9 cellular contexts compared by ENCODE assay signal in the genomic region with DNA sequence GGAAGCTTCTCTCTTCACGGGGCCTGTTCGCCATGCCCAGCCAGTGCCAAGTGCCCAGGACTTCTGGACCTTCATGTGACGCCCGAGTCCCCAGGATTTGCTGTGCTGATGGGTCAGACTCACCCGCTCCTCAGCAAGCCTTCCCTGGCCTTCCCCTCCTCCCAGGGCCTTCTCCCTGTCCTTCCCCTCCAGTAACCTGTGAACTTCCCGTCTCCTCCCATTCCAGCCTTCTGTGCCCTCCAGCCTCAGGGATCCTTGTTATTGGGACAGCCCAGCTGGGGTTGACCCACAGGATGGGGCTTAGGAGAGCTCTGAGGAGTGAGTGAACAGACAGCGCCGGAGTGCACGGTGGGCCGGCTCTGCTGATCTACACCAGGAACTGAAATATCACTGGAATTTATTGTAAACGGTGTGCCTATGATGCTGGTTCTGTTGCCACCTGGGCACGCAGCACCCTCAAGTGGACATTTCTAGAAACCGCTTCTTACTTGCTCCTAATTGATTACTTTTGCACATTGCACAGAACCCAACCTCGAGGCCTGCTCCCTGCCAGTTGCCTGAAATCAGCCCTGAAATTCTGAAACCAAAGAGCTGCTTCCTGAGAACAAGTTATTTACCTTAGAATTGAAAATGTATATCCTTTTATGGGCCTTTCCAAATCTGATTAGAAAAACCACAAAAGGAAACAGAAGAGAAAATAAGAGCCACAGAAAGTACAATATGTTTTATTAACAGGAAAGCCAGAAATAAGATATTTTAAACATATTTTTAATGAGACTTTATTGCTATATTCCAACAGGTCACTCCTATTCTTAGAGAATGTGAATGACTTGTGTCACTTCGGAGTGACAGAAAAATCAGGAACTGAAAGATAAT. TPM values are rescaled to one million over a fixed set of nuclear protein-coding genes. Genes with fewer than 3 reads are reported as not detected.
DNase-seq lines count a peak whose midpoint lies in the region; ATAC-seq, FAIRE-seq and TF ChIP-seq lines count a peak whose summit lies in the region.
"Had no signal": no experiment of that assay in that cellular context is flagged by ENCODE, and none has a peak within 500 bp of the region (broad histone marks: within the 10 kb centered on the region; RNA-seq: fewer than 3 reads in every experiment).

No MANE protein-coding gene starts in this region.

- H3K4me1 ChIP-seq in HepG2 (ENCODE audit: insufficient read depth, low read length): peaks cover 84% of the 10 kb centered on the region
- peaks cover 0 to 82% (median 49%) of the 10 kb centered on the region in 4 donors for H3K4me1 ChIP-seq in tibial nerve

- H2AFZ ChIP-seq in HepG2 (ENCODE audit: low read length): no peak overlapping the region

- peak overlapping the region in 1 of 4 donors; percentile 30 for H3K4me3 Mint-ChIP-seq in IgD-negative memory B cell
- H3K4me3 Mint-ChIP-seq in brain: no peak overlapping the region

- H3K4me2 ChIP-seq in HepG2 (ENCODE audit: low read depth, low read length): no peak overlapping the region; the same call in 1 of the 2 replicates

- H3K36me3 Mint-ChIP-seq in IgD-negative memory B cell (no peaks in the 10 kb centered on the region), brain (no peaks in the 10 kb centered on the region)

- TF ChIP-seq EP300 in HepG2 (IDR thresholded peaks at IDR 0.05; ENCODE audit: low read depth in 2 of 2, low read length in 2 of 2): no peak
- no peak for TF ChIP-seq EP300 in HepG2 (CRISPR knock-in tag; IDR thresholded peaks at IDR 0.05; ENCODE audit: borderline replicate concordance)
- peak in 1 of 2 donors; percentile 4 for TF ChIP-seq EP300 in tibial nerve (IDR thresholded peaks at IDR 0.05)

- peaks cover 0 to 4% of the 10 kb centered on the region in 2 experiments; a peak in 1 of 5 replicates for H3K27me3 ChIP-seq in HepG2 (ENCODE audit: control insufficient read depth in 1 of 2, insufficient read depth in 2 of 2, low read length in 2 of 2)
- H3K27me3 ChIP-seq in tibial nerve: no peaks in the 10 kb centered on the region

- H3K27me3 Mint-ChIP-seq in IgD-negative memory B cell (peaks cover 10% of the 10 kb centered on the region), brain (no peaks in the 10 kb centered on the region)

- WGBS in HepG2 (ENCODE audit: low lambda C conversion rate): 43% methylated on average over 15 of the region's 15 CpGs
- WGBS in tibial nerve, 2 donors: 60 to 63% methylated on average over 15 of the region's 15 CpGs

- TF ChIP-seq CTCF in brain (conservative IDR thresholded peaks at IDR 0.05) (peak; percentile 34 to 39), HepG2 (CRISPR knock-in tag; IDR thresholded peaks at IDR 0.05) (peak; percentile 74), tibial nerve (IDR thresholded peaks at IDR 0.05) (peak; percentile 32 to 58 (median 40))

- H3K9me3 ChIP-seq in HepG2 (ENCODE audit: low read length) (no peaks in the 10 kb centered on the region), tibial nerve (no peaks in the 10 kb centered on the region)

- FAIRE-seq in HepG2 (lab: Jason Lieb, UNC): no peak
- FAIRE-seq: TTC549 had no signal

- H4K20me1 ChIP-seq in HepG2 (ENCODE audit: insufficient read depth, low read length): no peaks in the 10 kb centered on the region

- H3K9me3 Mint-ChIP-seq in IgD-negative memory B cell (no peaks in the 10 kb centered on the region), brain (no peaks in the 10 kb centered on the region)

- peaks cover 5 to 7% (median 6%) of the 10 kb centered on the region in 3 donors for H3K4me1 Mint-ChIP-seq in IgD-negative memory B cell
- peaks cover 41% of the 10 kb centered on the region for H3K4me1 Mint-ChIP-seq in brain

- no peak for TF ChIP-seq POLR2A in HepG2 (IDR thresholded peaks at IDR 0.05; ENCODE audit: insufficient read depth in 1 of 2, low read depth in 2 of 2, low read length in 2 of 2)
- no peak for TF ChIP-seq POLR2A in tibial nerve (IDR thresholded peaks at IDR 0.05)

- CTCF ChIA-PET in HepG2 (lab: Yijun Ruan, JAX; ENCODE audit: low intra/inter-chr PET ratio, low total read pairs): interaction anchor here (1.5 kb wide), 1 partner anchor 9 kb away, joined by 3 read pairs; no protein-coding TSS in a partner anchor

- peak; percentile 60 for TF ChIP-seq RAD21 in HepG2 (CRISPR knock-in tag; IDR thresholded peaks at IDR 0.05)

- H3K27ac ChIP-seq in HepG2 (ENCODE audit: extremely low read length, insufficient read depth, low read length) (no peak overlapping the region), tibial nerve (peak overlapping the region; percentile 49 to 97 (median 94))

- H3K36me3 ChIP-seq in HepG2 (replicated peaks in 1 of 2; ENCODE audit: control insufficient read depth in 1 of 2, insufficient read depth in 2 of 2, low read length in 2 of 2) (no peaks in the 10 kb centered on the region), tibial nerve (no peaks in the 10 kb centered on the region)

- H3K27ac Mint-ChIP-seq in IgD-negative memory B cell: peak overlapping the region in 2 of 3 donors; percentile 29 to 54
- peak overlapping the region; percentile 52 to 98 (median 83) for H3K27ac Mint-ChIP-seq in brain

- POLR2A ChIA-PET in HepG2 (lab: Yijun Ruan, JAX): no interaction called here

- DNase-seq in D341Med (ENCODE audit: low spot score): peak; percentile 64
- peak; percentile 37 for DNase-seq in SK-N-DZ (ENCODE audit: low spot score)
- DNase-seq in HepG2 (ENCODE audit: low spot score): peak; percentile 58
- peak in 1 of 2 donors; percentile 46 for DNase-seq in tibial nerve (ENCODE audit: low spot score in 2 of 2)
- DNase-seq in head of caudate nucleus: no peak

- no peaks in the 10 kb centered on the region for H3K79me2 ChIP-seq in HepG2 (ENCODE audit: insufficient read depth, low read length)

- no peak overlapping the region for H3K9ac ChIP-seq in HepG2 (ENCODE audit: insufficient read depth, low read depth, low read length)

- no peak overlapping the region for H3K4me3 ChIP-seq in HepG2 (replicated peaks in 1 of 3; ENCODE audit: insufficient read depth in 1 of 3, low read depth in 2 of 3, low read length in 3 of 3)
- peak overlapping the region in 1 of 4 donors; percentile 29 for H3K4me3 ChIP-seq in tibial nerve

- BruUV-seq in HepG2 (replicated peaks; lab: Mats Ljungman, UMichigan): no TSS peak

- in situ Hi-C loops in HepG2 (cut with HindIII; ENCODE audit: extremely low pct_ligation_motif_present, low pct_unique_long_range_greater_than_20kb): no loop called here

- intact Hi-C loops in HepG2 (cut with micrococcal nuclease; ENCODE audit: unreplicated experiment): no loop called here
- intact Hi-C loops in head of caudate nucleus (cut with DNase I): no loop called here

- no peak for ATAC-seq in HepG2
- no peak for ATAC-seq in GM19395 (IDR thresholded peaks at IDR 0.05; ENCODE audit: unreplicated experiment)

RNA-seq across cellular contexts. Expression of gene SPAAR, which starts 1.6 kb away (rescaled TPM):
- polyA plus RNA-seq in IgD-negative memory B cell (not detected), brain (ENCODE audit: insufficient read depth, low read depth, low replicate concordance) (2.0 TPM), HepG2 (2011; rRNA removed) (not detected in 2 replicates)
- not detected in 2 replicates for polyA plus RNA-seq in SK-N-DZ (2014; cell fraction: cytosol; rRNA removed)
- not detected in 2 replicates for polyA plus RNA-seq in SK-N-DZ (2014; cell fraction: nucleus; rRNA removed)
- total RNA-seq in HepG2 (2016; rRNA removed; fragmentation: Illumina TruSeq; extraction: Trizol) (0.07 TPM in 1 of 2 replicates, not detected in the other), tibial nerve (10 to 100 TPM in 1 of 4 donors, 1 to 10 TPM in 3; 5.1 to 12.2 (median 7.7) TPM)
- total RNA-seq in HepG2 (2016; cell fraction: cytosol; rRNA removed; fragmentation: Illumina TruSeq; extraction: Trizol; ENCODE audit: low read depth): not detected in 2 replicates
- not detected in 2 replicates for total RNA-seq in HepG2 (2016; cell fraction: insoluble cytoplasmic fraction; rRNA removed; fragmentation: Illumina TruSeq; extraction: Trizol)
- total RNA-seq in HepG2 (2016; cell fraction: membrane; rRNA removed; fragmentation: Illumina TruSeq; extraction: Trizol): not detected in 2 replicates
- not detected in 2 replicates for total RNA-seq in HepG2 (2016; cell fraction: nucleus; rRNA removed; fragmentation: Illumina TruSeq; extraction: Trizol)
- not detected in 2 replicates for polyA plus RNA-seq in HepG2 (2011; cell fraction: cytosol; rRNA removed)
- polyA plus RNA-seq in HepG2 (2011; cell fraction: nucleus; rRNA removed): not detected in 2 replicates
- polyA plus RNA-seq in HepG2 (2012): not detected in 2 replicates
- not detected in 2 replicates for polyA plus RNA-seq in HepG2 (2016; cell fraction: cytosol; fragmentation: Illumina TruSeq; extraction: Trizol; ENCODE audit: low read depth)
- not detected in 2 replicates for polyA plus RNA-seq in HepG2 (2016; cell fraction: insoluble cytoplasmic fraction; fragmentation: Illumina TruSeq; extraction: Trizol; ENCODE audit: low read depth)
- polyA plus RNA-seq in HepG2 (2016; cell fraction: membrane; fragmentation: Illumina TruSeq; extraction: Trizol; ENCODE audit: low read depth): not detected in 2 replicates
- polyA plus RNA-seq in HepG2 (2016; cell fraction: nucleus; fragmentation: Illumina TruSeq; extraction: Trizol; ENCODE audit: insufficient read depth, low read depth): not detected in 2 replicates
- 0.21 TPM in 1 of 2 replicates, not detected in the other for polyA minus RNA-seq in HepG2 (2011; rRNA and poly(A)+ RNA removed; ENCODE audit: low replicate concordance)
- not detected in 2 replicates for polyA minus RNA-seq in HepG2 (2011; cell fraction: cytosol; rRNA and poly(A)+ RNA removed)
- not detected in 2 replicates for polyA minus RNA-seq in HepG2 (2011; cell fraction: nucleus; rRNA and poly(A)+ RNA removed)

RNA-seq across cellular contexts. Expression of gene HRCT1, which starts 4.8 kb away (rescaled TPM):
- not detected for polyA plus RNA-seq in IgD-negative memory B cell
- not detected in 2 replicates for polyA plus RNA-seq in SK-N-DZ (2014; cell fraction: cytosol; rRNA removed)
- polyA plus RNA-seq in SK-N-DZ (2014; cell fraction: nucleus; rRNA removed): not detected in 2 replicates
- 4.0 TPM for polyA plus RNA-seq in brain (ENCODE audit: insufficient read depth, low read depth, low replicate concordance)
- total RNA-seq in HepG2 (2016; rRNA removed; fragmentation: Illumina TruSeq; extraction: Trizol): not detected in 2 replicates
- not detected in 2 replicates for total RNA-seq in HepG2 (2016; cell fraction: cytosol; rRNA removed; fragmentation: Illumina TruSeq; extraction: Trizol; ENCODE audit: low read depth)
- not detected in 2 replicates for total RNA-seq in HepG2 (2016; cell fraction: insoluble cytoplasmic fraction; rRNA removed; fragmentation: Illumina TruSeq; extraction: Trizol)
- total RNA-seq in HepG2 (2016; cell fraction: membrane; rRNA removed; fragmentation: Illumina TruSeq; extraction: Trizol): 0.21 TPM in 1 of 2 replicates, not detected in the other
- 0.41 and 0.43 TPM in 2 replicates for total RNA-seq in HepG2 (2016; cell fraction: nucleus; rRNA removed; fragmentation: Illumina TruSeq; extraction: Trizol)
- polyA plus RNA-seq in HepG2 (2011; rRNA removed): 0.13 and 0.44 TPM in 2 replicates
- polyA plus RNA-seq in HepG2 (2011; cell fraction: cytosol; rRNA removed): 0.23 TPM in 1 of 2 replicates, not detected in the other
- 0.21 TPM in 1 of 2 replicates, not detected in the other for polyA plus RNA-seq in HepG2 (2011; cell fraction: nucleus; rRNA removed)
- 0.35 TPM in 1 of 2 replicates, not detected in the other for polyA plus RNA-seq in HepG2 (2012)
- 0.26 and 0.28 TPM in 2 replicates for polyA plus RNA-seq in HepG2 (2016; cell fraction: cytosol; fragmentation: Illumina TruSeq; extraction: Trizol; ENCODE audit: low read depth)
- polyA plus RNA-seq in HepG2 (2016; cell fraction: insoluble cytoplasmic fraction; fragmentation: Illumina TruSeq; extraction: Trizol; ENCODE audit: low read depth): 0.35 and 0.46 TPM in 2 replicates
- 0.41 and 0.42 TPM in 2 replicates for polyA plus RNA-seq in HepG2 (2016; cell fraction: membrane; fragmentation: Illumina TruSeq; extraction: Trizol; ENCODE audit: low read depth)
- 0.53 TPM in 1 of 2 replicates, not detected in the other for polyA plus RNA-seq in HepG2 (2016; cell fraction: nucleus; fragmentation: Illumina TruSeq; extraction: Trizol; ENCODE audit: insufficient read depth, low read depth)
- 0.44 TPM in 1 of 2 replicates, not detected in the other for polyA minus RNA-seq in HepG2 (2011; rRNA and poly(A)+ RNA removed; ENCODE audit: low replicate concordance)
- polyA minus RNA-seq in HepG2 (2011; cell fraction: cytosol; rRNA and poly(A)+ RNA removed): not detected in 2 replicates
- polyA minus RNA-seq in HepG2 (2011; cell fraction: nucleus; rRNA and poly(A)+ RNA removed): not detected in 2 replicates
- 10 to 100 TPM in 3 of 4 donors, 1 to 10 TPM in 1; 7.2 to 15.5 (median 12.0) TPM for total RNA-seq in tibial nerve

RNA-seq across cellular contexts. Expression of gene OR13J1, which starts 40.6 kb away (rescaled TPM):
- polyA plus RNA-seq in IgD-negative memory B cell: not detected
- not detected in 2 replicates for polyA plus RNA-seq in SK-N-DZ (2014; cell fraction: cytosol; rRNA removed)
- polyA plus RNA-seq in SK-N-DZ (2014; cell fraction: nucleus; rRNA removed): not detected in 2 replicates
- not detected for polyA plus RNA-seq in brain (ENCODE audit: insufficient read depth, low read depth, low replicate concordance)
- not detected in 2 replicates for total RNA-seq in HepG2 (2016; rRNA removed; fragmentation: Illumina TruSeq; extraction: Trizol)
- total RNA-seq in HepG2 (2016; cell fraction: cytosol; rRNA removed; fragmentation: Illumina TruSeq; extraction: Trizol; ENCODE audit: low read depth): not detected in 2 replicates
- not detected in 2 replicates for total RNA-seq in HepG2 (2016; cell fraction: insoluble cytoplasmic fraction; rRNA removed; fragmentation: Illumina TruSeq; extraction: Trizol)
- total RNA-seq in HepG2 (2016; cell fraction: membrane; rRNA removed; fragmentation: Illumina TruSeq; extraction: Trizol): not detected in 2 replicates
- total RNA-seq in HepG2 (2016; cell fraction: nucleus; rRNA removed; fragmentation: Illumina TruSeq; extraction: Trizol): not detected in 2 replicates
- not detected in 2 replicates for polyA plus RNA-seq in HepG2 (2011; rRNA removed)
- polyA plus RNA-seq in HepG2 (2011; cell fraction: cytosol; rRNA removed): not detected in 2 replicates
- not detected in 2 replicates for polyA plus RNA-seq in HepG2 (2011; cell fraction: nucleus; rRNA removed)
- not detected in 2 replicates for polyA plus RNA-seq in HepG2 (2012)
- not detected in 2 replicates for polyA plus RNA-seq in HepG2 (2016; cell fraction: cytosol; fragmentation: Illumina TruSeq; extraction: Trizol; ENCODE audit: low read depth)
- polyA plus RNA-seq in HepG2 (2016; cell fraction: insoluble cytoplasmic fraction; fragmentation: Illumina TruSeq; extraction: Trizol; ENCODE audit: low read depth): not detected in 2 replicates
- not detected in 2 replicates for polyA plus RNA-seq in HepG2 (2016; cell fraction: membrane; fragmentation: Illumina TruSeq; extraction: Trizol; ENCODE audit: low read depth)
- polyA plus RNA-seq in HepG2 (2016; cell fraction: nucleus; fragmentation: Illumina TruSeq; extraction: Trizol; ENCODE audit: insufficient read depth, low read depth): not detected in 2 replicates
- polyA minus RNA-seq in HepG2 (2011; rRNA and poly(A)+ RNA removed; ENCODE audit: low replicate concordance): not detected in 2 replicates
- polyA minus RNA-seq in HepG2 (2011; cell fraction: cytosol; rRNA and poly(A)+ RNA removed): not detected in 2 replicates
- polyA minus RNA-seq in HepG2 (2011; cell fraction: nucleus; rRNA and poly(A)+ RNA removed): not detected in 2 replicates
- not detected for total RNA-seq in tibial nerve

RNA-seq across cellular contexts. Expression of gene OR2S2, which starts 47.1 kb away (rescaled TPM):
- polyA plus RNA-seq in IgD-negative memory B cell: not detected
- not detected in 2 replicates for polyA plus RNA-seq in SK-N-DZ (2014; cell fraction: cytosol; rRNA removed)
- not detected in 2 replicates for polyA plus RNA-seq in SK-N-DZ (2014; cell fraction: nucleus; rRNA removed)
- not detected for polyA plus RNA-seq in brain (ENCODE audit: insufficient read depth, low read depth, low replicate concordance)
- total RNA-seq in HepG2 (2016; rRNA removed; fragmentation: Illumina TruSeq; extraction: Trizol): not detected in 2 replicates
- not detected in 2 replicates for total RNA-seq in HepG2 (2016; cell fraction: cytosol; rRNA removed; fragmentation: Illumina TruSeq; extraction: Trizol; ENCODE audit: low read depth)
- not detected in 2 replicates for total RNA-seq in HepG2 (2016; cell fraction: insoluble cytoplasmic fraction; rRNA removed; fragmentation: Illumina TruSeq; extraction: Trizol)
- total RNA-seq in HepG2 (2016; cell fraction: membrane; rRNA removed; fragmentation: Illumina TruSeq; extraction: Trizol): not detected in 2 replicates
- not detected in 2 replicates for total RNA-seq in HepG2 (2016; cell fraction: nucleus; rRNA removed; fragmentation: Illumina TruSeq; extraction: Trizol)
- not detected in 2 replicates for polyA plus RNA-seq in HepG2 (2011; rRNA removed)
- not detected in 2 replicates for polyA plus RNA-seq in HepG2 (2011; cell fraction: cytosol; rRNA removed)
- not detected in 2 replicates for polyA plus RNA-seq in HepG2 (2011; cell fraction: nucleus; rRNA removed)
- polyA plus RNA-seq in HepG2 (2012): not detected in 2 replicates
- not detected in 2 replicates for polyA plus RNA-seq in HepG2 (2016; cell fraction: cytosol; fragmentation: Illumina TruSeq; extraction: Trizol; ENCODE audit: low read depth)
- not detected in 2 replicates for polyA plus RNA-seq in HepG2 (2016; cell fraction: insoluble cytoplasmic fraction; fragmentation: Illumina TruSeq; extraction: Trizol; ENCODE audit: low read depth)
- not detected in 2 replicates for polyA plus RNA-seq in HepG2 (2016; cell fraction: membrane; fragmentation: Illumina TruSeq; extraction: Trizol; ENCODE audit: low read depth)
- polyA plus RNA-seq in HepG2 (2016; cell fraction: nucleus; fragmentation: Illumina TruSeq; extraction: Trizol; ENCODE audit: insufficient read depth, low read depth): not detected in 2 replicates
- not detected in 2 replicates for polyA minus RNA-seq in HepG2 (2011; rRNA and poly(A)+ RNA removed; ENCODE audit: low replicate concordance)
- polyA minus RNA-seq in HepG2 (2011; cell fraction: cytosol; rRNA and poly(A)+ RNA removed): not detected in 2 replicates
- polyA minus RNA-seq in HepG2 (2011; cell fraction: nucleus; rRNA and poly(A)+ RNA removed): not detected in 2 replicates
- total RNA-seq in tibial nerve: not detected

Comparison
In these comparisons a context has a peak if more than half of its experiments do, and no peak if none do; other contexts are left out.
1. DNase-seq: peak in D341Med (single experiment), SK-N-DZ (single experiment) and HepG2 (single experiment); none in head of caudate nucleus (0 of 42).
2. Peak in every context shown above with its lines, with median percentiles within 50 percentile points of each other: CTCF ChIP-seq.